Comparison of ENCODE assay signal across 1 cellular context in the genomic region with DNA sequence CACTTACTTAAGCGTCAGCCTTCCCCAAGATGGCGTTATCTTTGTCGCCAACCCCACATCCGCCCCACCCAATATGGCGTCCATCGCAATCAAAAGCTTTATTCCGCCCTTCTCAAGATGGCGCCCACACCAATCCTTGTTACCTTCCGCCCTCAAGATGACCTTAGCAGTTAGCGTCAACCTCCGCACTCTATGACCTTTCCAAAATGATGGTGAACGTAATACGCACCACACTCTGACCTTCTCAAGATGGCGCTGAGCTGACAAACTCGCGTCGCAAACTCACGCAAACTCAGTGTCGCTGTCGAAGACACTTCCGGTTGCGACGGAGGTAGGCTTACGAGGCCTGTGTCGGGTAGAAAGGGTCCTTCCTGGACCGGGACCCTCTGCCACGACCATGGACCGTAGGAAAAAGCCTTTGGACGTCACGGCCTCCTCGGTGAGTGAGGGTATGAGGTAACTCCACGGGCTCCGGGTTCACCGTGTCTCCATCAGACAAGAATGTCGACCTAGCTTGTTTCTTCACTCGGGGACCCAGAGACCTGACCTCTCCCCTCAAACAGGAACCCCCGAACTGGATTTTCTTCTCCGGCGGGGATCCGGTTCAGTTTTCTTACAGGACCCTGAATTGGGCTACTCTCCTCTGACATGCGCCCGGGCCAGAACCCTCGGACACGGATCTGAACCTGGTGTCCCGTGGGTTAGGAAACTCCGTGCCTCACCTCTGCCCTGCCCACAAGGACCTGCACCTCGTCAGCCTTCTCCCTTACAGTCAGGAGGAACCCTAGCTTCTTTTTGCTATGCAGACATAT.
A peak's percentile ranks its signal among the peaks of the same experiment; 100 is the strongest.
TF ChIP-seq lines count a peak whose summit lies in the region.

A gene (plus strand): TSS at position 323 of the 812 bp plus-strand sequence. CDS start 75 bp downstream, at position 398.

TF ChIP-seq in K562, 482 proteins besides CTCF, POLR2A, EP300 and RAD21 (continued from another document and continues in another):
- TF ChIP-seq, protein P1, sequence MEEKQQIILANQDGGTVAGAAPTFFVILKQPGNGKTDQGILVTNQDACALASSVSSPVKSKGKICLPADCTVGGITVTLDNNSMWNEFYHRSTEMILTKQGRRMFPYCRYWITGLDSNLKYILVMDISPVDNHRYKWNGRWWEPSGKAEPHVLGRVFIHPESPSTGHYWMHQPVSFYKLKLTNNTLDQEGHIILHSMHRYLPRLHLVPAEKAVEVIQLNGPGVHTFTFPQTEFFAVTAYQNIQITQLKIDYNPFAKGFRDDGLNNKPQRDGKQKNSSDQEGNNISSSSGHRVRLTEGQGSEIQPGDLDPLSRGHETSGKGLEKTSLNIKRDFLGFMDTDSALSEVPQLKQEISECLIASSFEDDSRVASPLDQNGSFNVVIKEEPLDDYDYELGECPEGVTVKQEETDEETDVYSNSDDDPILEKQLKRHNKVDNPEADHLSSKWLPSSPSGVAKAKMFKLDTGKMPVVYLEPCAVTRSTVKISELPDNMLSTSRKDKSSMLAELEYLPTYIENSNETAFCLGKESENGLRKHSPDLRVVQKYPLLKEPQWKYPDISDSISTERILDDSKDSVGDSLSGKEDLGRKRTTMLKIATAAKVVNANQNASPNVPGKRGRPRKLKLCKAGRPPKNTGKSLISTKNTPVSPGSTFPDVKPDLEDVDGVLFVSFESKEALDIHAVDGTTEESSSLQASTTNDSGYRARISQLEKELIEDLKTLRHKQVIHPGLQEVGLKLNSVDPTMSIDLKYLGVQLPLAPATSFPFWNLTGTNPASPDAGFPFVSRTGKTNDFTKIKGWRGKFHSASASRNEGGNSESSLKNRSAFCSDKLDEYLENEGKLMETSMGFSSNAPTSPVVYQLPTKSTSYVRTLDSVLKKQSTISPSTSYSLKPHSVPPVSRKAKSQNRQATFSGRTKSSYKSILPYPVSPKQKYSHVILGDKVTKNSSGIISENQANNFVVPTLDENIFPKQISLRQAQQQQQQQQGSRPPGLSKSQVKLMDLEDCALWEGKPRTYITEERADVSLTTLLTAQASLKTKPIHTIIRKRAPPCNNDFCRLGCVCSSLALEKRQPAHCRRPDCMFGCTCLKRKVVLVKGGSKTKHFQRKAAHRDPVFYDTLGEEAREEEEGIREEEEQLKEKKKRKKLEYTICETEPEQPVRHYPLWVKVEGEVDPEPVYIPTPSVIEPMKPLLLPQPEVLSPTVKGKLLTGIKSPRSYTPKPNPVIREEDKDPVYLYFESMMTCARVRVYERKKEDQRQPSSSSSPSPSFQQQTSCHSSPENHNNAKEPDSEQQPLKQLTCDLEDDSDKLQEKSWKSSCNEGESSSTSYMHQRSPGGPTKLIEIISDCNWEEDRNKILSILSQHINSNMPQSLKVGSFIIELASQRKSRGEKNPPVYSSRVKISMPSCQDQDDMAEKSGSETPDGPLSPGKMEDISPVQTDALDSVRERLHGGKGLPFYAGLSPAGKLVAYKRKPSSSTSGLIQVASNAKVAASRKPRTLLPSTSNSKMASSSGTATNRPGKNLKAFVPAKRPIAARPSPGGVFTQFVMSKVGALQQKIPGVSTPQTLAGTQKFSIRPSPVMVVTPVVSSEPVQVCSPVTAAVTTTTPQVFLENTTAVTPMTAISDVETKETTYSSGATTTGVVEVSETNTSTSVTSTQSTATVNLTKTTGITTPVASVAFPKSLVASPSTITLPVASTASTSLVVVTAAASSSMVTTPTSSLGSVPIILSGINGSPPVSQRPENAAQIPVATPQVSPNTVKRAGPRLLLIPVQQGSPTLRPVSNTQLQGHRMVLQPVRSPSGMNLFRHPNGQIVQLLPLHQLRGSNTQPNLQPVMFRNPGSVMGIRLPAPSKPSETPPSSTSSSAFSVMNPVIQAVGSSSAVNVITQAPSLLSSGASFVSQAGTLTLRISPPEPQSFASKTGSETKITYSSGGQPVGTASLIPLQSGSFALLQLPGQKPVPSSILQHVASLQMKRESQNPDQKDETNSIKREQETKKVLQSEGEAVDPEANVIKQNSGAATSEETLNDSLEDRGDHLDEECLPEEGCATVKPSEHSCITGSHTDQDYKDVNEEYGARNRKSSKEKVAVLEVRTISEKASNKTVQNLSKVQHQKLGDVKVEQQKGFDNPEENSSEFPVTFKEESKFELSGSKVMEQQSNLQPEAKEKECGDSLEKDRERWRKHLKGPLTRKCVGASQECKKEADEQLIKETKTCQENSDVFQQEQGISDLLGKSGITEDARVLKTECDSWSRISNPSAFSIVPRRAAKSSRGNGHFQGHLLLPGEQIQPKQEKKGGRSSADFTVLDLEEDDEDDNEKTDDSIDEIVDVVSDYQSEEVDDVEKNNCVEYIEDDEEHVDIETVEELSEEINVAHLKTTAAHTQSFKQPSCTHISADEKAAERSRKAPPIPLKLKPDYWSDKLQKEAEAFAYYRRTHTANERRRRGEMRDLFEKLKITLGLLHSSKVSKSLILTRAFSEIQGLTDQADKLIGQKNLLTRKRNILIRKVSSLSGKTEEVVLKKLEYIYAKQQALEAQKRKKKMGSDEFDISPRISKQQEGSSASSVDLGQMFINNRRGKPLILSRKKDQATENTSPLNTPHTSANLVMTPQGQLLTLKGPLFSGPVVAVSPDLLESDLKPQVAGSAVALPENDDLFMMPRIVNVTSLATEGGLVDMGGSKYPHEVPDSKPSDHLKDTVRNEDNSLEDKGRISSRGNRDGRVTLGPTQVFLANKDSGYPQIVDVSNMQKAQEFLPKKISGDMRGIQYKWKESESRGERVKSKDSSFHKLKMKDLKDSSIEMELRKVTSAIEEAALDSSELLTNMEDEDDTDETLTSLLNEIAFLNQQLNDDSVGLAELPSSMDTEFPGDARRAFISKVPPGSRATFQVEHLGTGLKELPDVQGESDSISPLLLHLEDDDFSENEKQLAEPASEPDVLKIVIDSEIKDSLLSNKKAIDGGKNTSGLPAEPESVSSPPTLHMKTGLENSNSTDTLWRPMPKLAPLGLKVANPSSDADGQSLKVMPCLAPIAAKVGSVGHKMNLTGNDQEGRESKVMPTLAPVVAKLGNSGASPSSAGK (IDR thresholded peaks at IDR 0.05) = no peak
- TF ChIP-seq FOSL1 (tag; conservative IDR thresholded peaks at IDR 0.05) (no peak; the same call in 1 of the 2 replicates), GATAD2A (IDR thresholded peaks at IDR 0.05) (no peak), KAT7 (CRISPR knock-in tag; IDR thresholded peaks at IDR 0.05; ENCODE audit: borderline replicate concordance) (peak; percentile 80; the same call in 1 of the 2 replicates), SNRNP70 (optimal IDR thresholded peaks at IDR 0.05; ENCODE audit: low read depth, low read length) (no peak), KDM5B (IDR thresholded peaks at IDR 0.05; ENCODE audit: insufficient replicate concordance, low read depth, low read length) (peak; percentile 98), FOXK1 (CRISPR knock-in tag; IDR thresholded peaks at IDR 0.05; ENCODE audit: borderline replicate concordance) (peak; percentile 96), PRMT5 (CRISPR knock-in tag; IDR thresholded peaks at IDR 0.05) (no peak), DPF2 (IDR thresholded peaks at IDR 0.05) (peak; percentile 82), ZC3H11A (IDR thresholded peaks at IDR 0.05; ENCODE audit: low read depth, low read length) (no peak), ZBTB1 (CRISPR knock-in tag; IDR thresholded peaks at IDR 0.05; ENCODE audit: borderline replicate concordance, low read depth) (peak; percentile 25; the same call in 1 of the 2 replicates), PPARD (CRISPR knock-in tag; IDR thresholded peaks at IDR 0.05) (no peak), CSDE1 (IDR thresholded peaks at IDR 0.05) (peak in 1 of 2 experiments; percentile 100; a peak in 3 of 4 replicates), ATF1 (CRISPR knock-in tag; IDR thresholded peaks at IDR 0.05) (peak; percentile 86; the same call in 1 of the 2 replicates), ATF1 (tag; IDR thresholded peaks at IDR 0.05) (peak; percentile 98), L3MBTL2 (IDR thresholded peaks at IDR 0.05) (peak; percentile 57; the same call in 1 of the 2 replicates), TEAD2 (tag; IDR thresholded peaks at IDR 0.05) (no peak), HNRNPH1 (optimal IDR thresholded peaks at IDR 0.05; ENCODE audit: low read depth, low read length) (no peak), ZNF707 (CRISPR knock-in tag; conservative IDR thresholded peaks at IDR 0.05) (no peak), XRCC4 (IDR thresholded peaks at IDR 0.05; ENCODE audit: extremely low read depth, insufficient read depth, insufficient read length) (peak; percentile 92), COPS2 (conservative IDR thresholded peaks at IDR 0.05) (no peak)
- TF ChIP-seq, protein P2, sequence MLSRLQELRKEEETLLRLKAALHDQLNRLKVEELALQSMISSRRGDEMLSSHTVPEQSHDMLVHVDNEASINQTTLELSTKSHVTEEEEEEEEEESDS (CRISPR knock-in tag; IDR thresholded peaks at IDR 0.05) = no peak
- TF ChIP-seq, protein P3, sequence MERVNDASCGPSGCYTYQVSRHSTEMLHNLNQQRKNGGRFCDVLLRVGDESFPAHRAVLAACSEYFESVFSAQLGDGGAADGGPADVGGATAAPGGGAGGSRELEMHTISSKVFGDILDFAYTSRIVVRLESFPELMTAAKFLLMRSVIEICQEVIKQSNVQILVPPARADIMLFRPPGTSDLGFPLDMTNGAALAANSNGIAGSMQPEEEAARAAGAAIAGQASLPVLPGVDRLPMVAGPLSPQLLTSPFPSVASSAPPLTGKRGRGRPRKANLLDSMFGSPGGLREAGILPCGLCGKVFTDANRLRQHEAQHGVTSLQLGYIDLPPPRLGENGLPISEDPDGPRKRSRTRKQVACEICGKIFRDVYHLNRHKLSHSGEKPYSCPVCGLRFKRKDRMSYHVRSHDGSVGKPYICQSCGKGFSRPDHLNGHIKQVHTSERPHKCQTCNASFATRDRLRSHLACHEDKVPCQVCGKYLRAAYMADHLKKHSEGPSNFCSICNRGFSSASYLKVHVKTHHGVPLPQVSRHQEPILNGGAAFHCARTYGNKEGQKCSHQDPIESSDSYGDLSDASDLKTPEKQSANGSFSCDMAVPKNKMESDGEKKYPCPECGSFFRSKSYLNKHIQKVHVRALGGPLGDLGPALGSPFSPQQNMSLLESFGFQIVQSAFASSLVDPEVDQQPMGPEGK (CRISPR knock-in tag; IDR thresholded peaks at IDR 0.05; ENCODE audit: borderline replicate concordance) = no peak; the same call in 1 of the 2 replicates
- TF ChIP-seq, protein P4, sequence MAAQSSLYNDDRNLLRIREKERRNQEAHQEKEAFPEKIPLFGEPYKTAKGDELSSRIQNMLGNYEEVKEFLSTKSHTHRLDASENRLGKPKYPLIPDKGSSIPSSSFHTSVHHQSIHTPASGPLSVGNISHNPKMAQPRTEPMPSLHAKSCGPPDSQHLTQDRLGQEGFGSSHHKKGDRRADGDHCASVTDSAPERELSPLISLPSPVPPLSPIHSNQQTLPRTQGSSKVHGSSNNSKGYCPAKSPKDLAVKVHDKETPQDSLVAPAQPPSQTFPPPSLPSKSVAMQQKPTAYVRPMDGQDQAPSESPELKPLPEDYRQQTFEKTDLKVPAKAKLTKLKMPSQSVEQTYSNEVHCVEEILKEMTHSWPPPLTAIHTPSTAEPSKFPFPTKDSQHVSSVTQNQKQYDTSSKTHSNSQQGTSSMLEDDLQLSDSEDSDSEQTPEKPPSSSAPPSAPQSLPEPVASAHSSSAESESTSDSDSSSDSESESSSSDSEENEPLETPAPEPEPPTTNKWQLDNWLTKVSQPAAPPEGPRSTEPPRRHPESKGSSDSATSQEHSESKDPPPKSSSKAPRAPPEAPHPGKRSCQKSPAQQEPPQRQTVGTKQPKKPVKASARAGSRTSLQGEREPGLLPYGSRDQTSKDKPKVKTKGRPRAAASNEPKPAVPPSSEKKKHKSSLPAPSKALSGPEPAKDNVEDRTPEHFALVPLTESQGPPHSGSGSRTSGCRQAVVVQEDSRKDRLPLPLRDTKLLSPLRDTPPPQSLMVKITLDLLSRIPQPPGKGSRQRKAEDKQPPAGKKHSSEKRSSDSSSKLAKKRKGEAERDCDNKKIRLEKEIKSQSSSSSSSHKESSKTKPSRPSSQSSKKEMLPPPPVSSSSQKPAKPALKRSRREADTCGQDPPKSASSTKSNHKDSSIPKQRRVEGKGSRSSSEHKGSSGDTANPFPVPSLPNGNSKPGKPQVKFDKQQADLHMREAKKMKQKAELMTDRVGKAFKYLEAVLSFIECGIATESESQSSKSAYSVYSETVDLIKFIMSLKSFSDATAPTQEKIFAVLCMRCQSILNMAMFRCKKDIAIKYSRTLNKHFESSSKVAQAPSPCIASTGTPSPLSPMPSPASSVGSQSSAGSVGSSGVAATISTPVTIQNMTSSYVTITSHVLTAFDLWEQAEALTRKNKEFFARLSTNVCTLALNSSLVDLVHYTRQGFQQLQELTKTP (IDR thresholded peaks at IDR 0.05; ENCODE audit: low read depth in 1 of 2, partially characterized antibody in 2 of 2) = peak; percentile 64 to 70
- TF ChIP-seq, protein P5, sequence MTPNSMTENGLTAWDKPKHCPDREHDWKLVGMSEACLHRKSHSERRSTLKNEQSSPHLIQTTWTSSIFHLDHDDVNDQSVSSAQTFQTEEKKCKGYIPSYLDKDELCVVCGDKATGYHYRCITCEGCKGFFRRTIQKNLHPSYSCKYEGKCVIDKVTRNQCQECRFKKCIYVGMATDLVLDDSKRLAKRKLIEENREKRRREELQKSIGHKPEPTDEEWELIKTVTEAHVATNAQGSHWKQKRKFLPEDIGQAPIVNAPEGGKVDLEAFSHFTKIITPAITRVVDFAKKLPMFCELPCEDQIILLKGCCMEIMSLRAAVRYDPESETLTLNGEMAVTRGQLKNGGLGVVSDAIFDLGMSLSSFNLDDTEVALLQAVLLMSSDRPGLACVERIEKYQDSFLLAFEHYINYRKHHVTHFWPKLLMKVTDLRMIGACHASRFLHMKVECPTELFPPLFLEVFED (CRISPR knock-in tag; conservative IDR thresholded peaks at IDR 0.05) = no peak; the same call in 1 of the 2 replicates
